ENCODE assay signal across 8 cellular contexts in genomic region chr17:17783121-17783824, GRCh38. TPM values are rescaled to one million over a fixed set of nuclear protein-coding genes. Genes with fewer than 3 reads are reported as not detected.
DNase-seq lines count a peak whose midpoint lies in the region; ATAC-seq lines count a peak whose summit lies in the region.

No MANE protein-coding gene starts in this region.

- no peak overlapping the region for H3K27ac Mint-ChIP-seq in activated CD4-positive, alpha-beta T cell treated with anti-CD3 and anti-CD28 coated beads for 36 hours
- no peak overlapping the region for H3K27ac Mint-ChIP-seq in dendritic cell treated with granulocyte-macrophage colony-stimulating factor and Interleukin-4, amounts not matched to agents 40 ng/mL and 50 ng/mL, for 4 days

- H3K9me3 Mint-ChIP-seq in activated CD4-positive, alpha-beta T cell treated with anti-CD3 and anti-CD28 coated beads for 36 hours (ENCODE audit: low read depth), result no peaks in the 10 kb centered on the region
- H3K9me3 Mint-ChIP-seq in dendritic cell treated with granulocyte-macrophage colony-stimulating factor and Interleukin-4, amounts not matched to agents 40 ng/mL and 50 ng/mL, for 4 days, result no peaks in the 10 kb centered on the region

- no peaks in the 10 kb centered on the region for H3K27me3 Mint-ChIP-seq in activated CD4-positive, alpha-beta T cell treated with anti-CD3 and anti-CD28 coated beads for 36 hours
- peaks cover 56% of the 10 kb centered on the region for H3K27me3 Mint-ChIP-seq in dendritic cell treated with granulocyte-macrophage colony-stimulating factor and Interleukin-4, amounts not matched to agents 40 ng/mL and 50 ng/mL, for 4 days

- H3K4me3 Mint-ChIP-seq in activated CD4-positive, alpha-beta T cell treated with anti-CD3 and anti-CD28 coated beads for 36 hours, result peak overlapping the region; percentile 55
- H3K4me3 Mint-ChIP-seq in dendritic cell treated with granulocyte-macrophage colony-stimulating factor and Interleukin-4, amounts not matched to agents 40 ng/mL and 50 ng/mL, for 4 days, result peak overlapping the region; percentile 73

- POLR2A ChIA-PET in activated CD4-positive, alpha-beta T cell treated with anti-CD3 and anti-CD28 coated beads for 36 hours (lab: Charles Lee), result no interaction called here

- peak; percentile 85 for DNase-seq in NCI-H1436 (lab: John Stamatoyannopoulos, UW)
- DNase-seq in activated CD4-positive, alpha-beta T cell treated with anti-CD3 and anti-CD28 coated beads for 36 hours, result peak; percentile 78
- DNase-seq in lung microvascular endothelial cell (ENCODE audit: low read depth in 2 of 2), result peak; percentile 25 to 30
- DNase-seq in stimulated activated CD8-positive, alpha-beta memory T cell treated with anti-CD3 and anti-CD28 coated beads, Interleukin-2, amount 100 ng/mL, for 1 hour (ENCODE audit: low read depth in 2 of 2), result peak; percentile 29 to 32
- DNase-seq in HCEC 1CT, result no peak

- peak; percentile 37 for ATAC-seq in GM18907 (IDR thresholded peaks at IDR 0.05; ENCODE audit: unreplicated experiment)
- ATAC-seq in activated CD4-positive, alpha-beta T cell treated with anti-CD3 and anti-CD28 coated beads for 36 hours, result peak; percentile 58
- ATAC-seq in GM18517 (IDR thresholded peaks at IDR 0.05; ENCODE audit: unreplicated experiment), result no peak

- no peaks in the 10 kb centered on the region for H3K36me3 Mint-ChIP-seq in activated CD4-positive, alpha-beta T cell treated with anti-CD3 and anti-CD28 coated beads for 36 hours (ENCODE audit: low read depth)
- H3K36me3 Mint-ChIP-seq in dendritic cell treated with granulocyte-macrophage colony-stimulating factor and Interleukin-4, amounts not matched to agents 40 ng/mL and 50 ng/mL, for 4 days (ENCODE audit: low read depth), result peaks cover under 1% of the 10 kb centered on the region

- CTCF ChIA-PET in activated CD4-positive, alpha-beta T cell treated with anti-CD3 and anti-CD28 coated beads for 36 hours (lab: Charles Lee), result interaction anchor here (0.7 kb wide), 2 partner anchors 45 to 62 kb away, joined by 3 read pairs; no protein-coding TSS in a partner anchor

- H3K4me1 Mint-ChIP-seq in activated CD4-positive, alpha-beta T cell treated with anti-CD3 and anti-CD28 coated beads for 36 hours, result peaks cover 18% of the 10 kb centered on the region
- peaks cover 48% of the 10 kb centered on the region for H3K4me1 Mint-ChIP-seq in dendritic cell treated with granulocyte-macrophage colony-stimulating factor and Interleukin-4, amounts not matched to agents 40 ng/mL and 50 ng/mL, for 4 days (ENCODE audit: low read depth)

- intact Hi-C loops in activated CD4-positive, alpha-beta T cell treated with anti-CD3 and anti-CD28 coated beads for 36 hours (cut with DNase I, micrococcal nuclease), result loop anchor here (1.0 to 2.0 kb wide), 5 partner anchors 30 to 101 kb away; no protein-coding TSS in a partner anchor
- intact Hi-C loops in dendritic cell treated with granulocyte-macrophage colony-stimulating factor and Interleukin-4, amounts not matched to agents 40 ng/mL and 50 ng/mL, for 4 days (cut with micrococcal nuclease), result loop anchor here (10.0 kb wide), 1 partner anchor 58 kb away; no protein-coding TSS in a partner anchor

RNA-seq across cellular contexts. Expression of gene SREBF1, which starts 53.5 kb away (rescaled TPM):
- total RNA-seq in activated CD4-positive, alpha-beta T cell treated with anti-CD3 and anti-CD28 coated beads for 36 hours, result 10 to 100 TPM; 87.6 to 97.2 TPM
- total RNA-seq in lung microvascular endothelial cell, result 28.4 and 41.4 TPM in 2 replicates
